ENCODE assay signal across 16 cellular contexts in genomic region chr6:165820407-165820806, GRCh38.
DNase-seq lines count a peak whose midpoint lies in the region; ATAC-seq and TF ChIP-seq lines count a peak whose summit lies in the region.
"Had no signal": no experiment of that assay in that cellular context is flagged by ENCODE, and none has a peak within 500 bp of the region (broad histone marks: within the 10 kb centered on the region; RNA-seq: fewer than 3 reads in every experiment).

No MANE protein-coding gene starts in this region.

- peaks cover 32% of the 10 kb centered on the region for H3K27me3 Mint-ChIP-seq in osteocyte (ENCODE audit: unreplicated experiment)

- in situ Hi-C loops in astrocyte of the cerebellum (cut with HindIII; ENCODE audit: low sequenced_read_pairs) = no loop called here
- in situ Hi-C loops in ACHN (cut with HindIII; ENCODE audit: low pct_ligation_motif_present, low pct_unique_long_range_greater_than_20kb, low sequenced_read_pairs) = no loop called here

- H3K36me3 ChIP-seq in aorta (ENCODE audit: control insufficient read depth in 1 of 2, insufficient read depth in 2 of 2, low read length in 1 of 2) = no peaks in the 10 kb centered on the region
- H3K36me3 ChIP-seq: BLaER1 had no signal

- no peaks in the 10 kb centered on the region for H3K9me3 ChIP-seq in aorta (ENCODE audit: control insufficient read depth, low read length)
- H3K9me3 ChIP-seq: BLaER1, Caco-2 had no signal

- no peak overlapping the region for H3K27ac Mint-ChIP-seq in osteocyte (ENCODE audit: unreplicated experiment)
- H3K27ac Mint-ChIP-seq: CD8-positive, alpha-beta memory T cell had no signal

- H3K4me1 Mint-ChIP-seq in osteocyte (ENCODE audit: unreplicated experiment) = no peaks in the 10 kb centered on the region
- H3K4me1 Mint-ChIP-seq: CD8-positive, alpha-beta memory T cell had no signal

- no peak overlapping the region for H3K4me3 Mint-ChIP-seq in osteocyte (ENCODE audit: unreplicated experiment)

- H3K4me1 ChIP-seq in aorta (ENCODE audit: control insufficient read depth in 1 of 2, insufficient read depth in 2 of 2, low read length in 2 of 2) = no peaks in the 10 kb centered on the region
- H3K4me1 ChIP-seq: BLaER1, Caco-2 had no signal

- ATAC-seq in aorta (ENCODE audit: low FRiP score) = no peak
- ATAC-seq: GM12878 had no signal

- no peaks in the 10 kb centered on the region for H3K36me3 Mint-ChIP-seq in osteocyte (ENCODE audit: unreplicated experiment)

- H3K27ac ChIP-seq in aorta (ENCODE audit: low read depth in 1 of 2, low read length in 2 of 2) = no peak overlapping the region
- H3K27ac ChIP-seq: 22Rv1, BLaER1, HL-60 had no signal

- TF ChIP-seq CTCF in astrocyte of the cerebellum (IDR thresholded peaks at IDR 0.05; ENCODE audit: low read depth, low read length, missing control alignments) (no peak), osteocyte (IDR thresholded peaks at IDR 0.05) (no peak)

- intact Hi-C loops in aorta (cut with DNase I) = no loop called here
- intact Hi-C loops in cardiac septum (cut with DNase I) = no loop called here

- H3K4me3 ChIP-seq in astrocyte of the cerebellum (ENCODE audit: low read depth, low read length) = no peak overlapping the region
- H3K4me3 ChIP-seq in aorta (ENCODE audit: low read length in 2 of 2) = no peak overlapping the region
- H3K4me3 ChIP-seq: BLaER1, GM12878 had no signal

- no peaks in the 10 kb centered on the region for H3K9me3 Mint-ChIP-seq in osteocyte (ENCODE audit: unreplicated experiment)

- 80 to 85% methylated on average over 4 of the region's 4 CpGs for WGBS in aorta, 2 donors

- DNase-seq in DMS53 (lab: John Stamatoyannopoulos, UW) (peak; percentile 27), DMS53 treated with DMSO at 0.1 percent for 48 hours (lab: John Stamatoyannopoulos, UW; ENCODE audit: unreplicated experiment) (no peak), astrocyte of the cerebellum (ENCODE audit: low read depth) (peak; percentile 3), islet precursor cell (peak; percentile 45), osteocyte (ENCODE audit: extremely low spot score, unreplicated experiment) (peak; percentile 62), aorta (no peak), ACHN (no peak), cardiac septum (ENCODE audit: low spot score) (no peak)
- DNase-seq: AML-193; Caco-2; CD8-positive, alpha-beta memory T cell; HCEC 1CT had no signal

- no peaks in the 10 kb centered on the region for H3K27me3 ChIP-seq in aorta (ENCODE audit: control insufficient read depth in 1 of 2, insufficient read depth in 2 of 2, low read length in 1 of 2)

Comparison
In these comparisons a context has a peak if more than half of its experiments do, and no peak if none do; other contexts are left out.
1. DNase-seq: peak in DMS53 (single experiment), astrocyte of the cerebellum (single experiment), islet precursor cell (single experiment) and osteocyte (single experiment); none in DMS53 treated with DMSO at 0.1 percent for 48 hours (single experiment), aorta (0 of 2), ACHN (single experiment) and cardiac septum (single experiment).